ENCODE assay signal across 1 cellular context in genomic region chr19:10083911-10084310, GRCh38.
TF ChIP-seq lines count a peak whose summit lies in the region.

No MANE protein-coding gene starts in this region.

TF ChIP-seq in K562, 482 proteins besides CTCF, POLR2A, EP300 and RAD21:
- TF ChIP-seq BCOR (IDR thresholded peaks at IDR 0.05) = 0 out of 2 replicates have a peak, but pooled peaks have one; percentile 39
- no peak for TF ChIP-seq RBM14 (IDR thresholded peaks at IDR 0.05; ENCODE audit: borderline replicate concordance, insufficient read depth, low read depth, low read length)
- TF ChIP-seq ZBTB40 (IDR thresholded peaks at IDR 0.05) = no peak
- no peak for TF ChIP-seq ZBTB40 (CRISPR knock-in tag; IDR thresholded peaks at IDR 0.05)
- peak; percentile 64 for TF ChIP-seq RBM25 (IDR thresholded peaks at IDR 0.05; ENCODE audit: low read depth, low read length, severe bottlenecking)
- TF ChIP-seq OTX1 (CRISPR knock-in tag; IDR thresholded peaks at IDR 0.05) = no peak
- no peak for TF ChIP-seq SPI1 (IDR thresholded peaks at IDR 0.05; ENCODE audit: borderline replicate concordance, low read depth, low read length)
- no peak for TF ChIP-seq PTBP1 (IDR thresholded peaks at IDR 0.05; ENCODE audit: low read depth, low read length)
- TF ChIP-seq KDM4B (IDR thresholded peaks at IDR 0.05; ENCODE audit: borderline replicate concordance in 2 of 2, low read depth in 1 of 2) = no peak
